12 cellular contexts compared by ENCODE assay signal in genomic region chrX:131543774-131544173, GRCh38. TPM values are rescaled to one million over a fixed set of nuclear protein-coding genes. Genes with fewer than 3 reads are reported as not detected.
"Had no signal": no experiment of that assay in that cellular context is flagged by ENCODE, and none has a peak within 500 bp of the region (broad histone marks: within the 10 kb centered on the region; RNA-seq: fewer than 3 reads in every experiment).

A gene with protein sequence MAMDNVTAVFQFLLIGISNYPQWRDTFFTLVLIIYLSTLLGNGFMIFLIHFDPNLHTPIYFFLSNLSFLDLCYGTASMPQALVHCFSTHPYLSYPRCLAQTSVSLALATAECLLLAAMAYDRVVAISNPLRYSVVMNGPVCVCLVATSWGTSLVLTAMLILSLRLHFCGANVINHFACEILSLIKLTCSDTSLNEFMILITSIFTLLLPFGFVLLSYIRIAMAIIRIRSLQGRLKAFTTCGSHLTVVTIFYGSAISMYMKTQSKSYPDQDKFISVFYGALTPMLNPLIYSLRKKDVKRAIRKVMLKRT (plus strand): TSS chrX:131544074. CDS start chrX:131544074, 0 bp downstream.

- ATAC-seq: GM23338, HCT116 had no signal

- H2AFZ ChIP-seq: GM23248, GM23338 had no signal

- H3K9me3 Mint-ChIP-seq: GM23338, H9 had no signal

- H3K4me1 Mint-ChIP-seq: GM23338 had no signal

- H3K36me3 ChIP-seq: HAP-1 had no signal

- FAIRE-seq: H1, H54 had no signal

- DNase-seq: GM23248, GOT3, H7, HCEC 1CT, HFFc6 had no signal

- H3K27ac ChIP-seq: GM23248 had no signal

- H3K4me1 ChIP-seq: HAP-1 had no signal

- H3K27ac Mint-ChIP-seq: GM23338, H9, HFFc6 had no signal

- H3K4me3 ChIP-seq: GM23248, GM23338, HAP-1 had no signal

- H3K9ac ChIP-seq: GM23248 had no signal

- H3K9me3 ChIP-seq: HAP-1 had no signal

- H3K4me2 ChIP-seq: GM23338 had no signal

- H3K4me3 Mint-ChIP-seq: GM23338, H9, HFFc6 had no signal

RNA-seq across cellular contexts. Expression of the gene that starts here (rescaled TPM):
- total RNA-seq: GM23248, GM23338, H1, H4, H7, H9, HFFc6 had no signal
- polyA plus RNA-seq: GM23248, GM23338, H1 had no signal
